29 cellular contexts compared by ENCODE assay signal in the genomic region with DNA sequence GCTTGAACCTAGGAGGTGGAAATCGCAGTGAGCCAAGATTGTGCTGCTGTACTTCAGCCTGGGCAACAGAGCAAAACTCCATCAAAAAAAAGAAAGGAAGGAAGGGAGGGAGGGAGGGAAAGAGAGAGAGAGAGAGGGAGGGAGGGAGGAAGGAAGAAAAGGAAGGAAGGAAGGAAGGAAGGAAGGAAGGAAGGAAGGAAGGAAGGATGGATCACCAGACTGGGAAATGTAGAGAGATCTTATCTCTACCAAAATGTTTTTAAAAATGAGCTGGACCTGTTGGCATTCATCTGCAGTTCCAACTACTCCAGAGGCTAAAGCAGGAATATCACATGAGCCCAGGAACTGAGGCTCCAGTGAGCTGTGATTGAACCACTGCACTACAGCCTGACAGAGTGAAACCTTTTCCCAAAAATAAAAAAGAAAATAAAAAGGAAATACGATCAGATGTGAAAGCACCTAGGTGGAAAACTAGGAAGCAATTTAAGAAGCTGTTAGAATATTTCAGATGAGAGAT.
"Had no signal": no experiment of that assay in that cellular context is flagged by ENCODE, and none has a peak within 500 bp of the region (broad histone marks: within the 10 kb centered on the region; RNA-seq: fewer than 3 reads in every experiment).

No MANE protein-coding gene starts in this region.

- H3K27me3 ChIP-seq: pancreas, sigmoid colon, spleen, testis, thyroid gland, transverse colon, upper lobe of left lung, vagina had no signal

- H3K4me1 ChIP-seq: left ventricle myocardium inferior, pancreas, prostate gland, sigmoid colon, spleen, testis, thyroid gland, transverse colon, upper lobe of left lung, vagina had no signal

- H3K9me3 ChIP-seq: left ventricle myocardium inferior, pancreas, prostate gland, sigmoid colon, spleen, testis, thyroid gland, transverse colon, upper lobe of left lung, vagina had no signal

- H3K36me3 ChIP-seq: left ventricle myocardium inferior, pancreas, prostate gland, sigmoid colon, spleen, thyroid gland, transverse colon, upper lobe of left lung, vagina had no signal

- H3K4me3 Mint-ChIP-seq: immature natural killer cell; mesothelial cell of epicardium; naive B cell; natural killer cell; stimulated activated memory B cell treated with anti-CD40 and anti-IgM and Interleukin-4, amounts not matched to agents 10 μg/mL and 1 μg/mL and 100 μg/mL, for 72 hours; stimulated activated naive CD8-positive, alpha-beta T cell treated with anti-CD3 and anti-CD28 coated beads, Interleukin-15, amount 100 ng/mL, for 72 hours had no signal

- H3K4me3 ChIP-seq: left ventricle myocardium inferior, lung, pancreas, prostate gland, sigmoid colon, spleen, testis, thyroid gland, transverse colon, upper lobe of left lung, vagina had no signal

- DNase-seq: hypothalamus; immature natural killer cell; kidney; left ventricle myocardium inferior; mesendoderm; naive B cell; natural killer cell; nucleus accumbens; pancreas; posterior cingulate gyrus; retina; right cardiac atrium; sigmoid colon; small intestine; spleen; stimulated activated CD4-positive, alpha-beta T cell treated with anti-CD3 and anti-CD28 coated beads, Interleukin-2, amount 100 ng/mL, for 48 hours; stimulated activated CD4-positive, alpha-beta T cell treated with anti-CD3 and anti-CD28 coated beads, Interleukin-4, amount 100 ng/mL, for 4 hours; stimulated activated CD8-positive, alpha-beta memory T cell treated with anti-CD3 and anti-CD28 coated beads, Interleukin-4, amount 100 ng/mL, for 48 hours; stimulated activated naive CD4-positive, alpha-beta T cell treated with Interleukin-2 at 50 U/mL for 16 hours; stimulated activated naive CD8-positive, alpha-beta T cell treated with anti-CD3 and anti-CD28 coated beads, Interleukin-15, amount 100 ng/mL, for 72 hours; testis; thyroid gland; transverse colon; upper lobe of left lung had no signal

- H3K27ac Mint-ChIP-seq: immature natural killer cell; mesothelial cell of epicardium; naive B cell; natural killer cell; stimulated activated memory B cell treated with anti-CD40 and anti-IgM and Interleukin-4, amounts not matched to agents 10 μg/mL and 1 μg/mL and 100 μg/mL, for 72 hours had no signal

- H3K27me3 Mint-ChIP-seq: naive B cell; stimulated activated memory B cell treated with anti-CD40 and anti-IgM and Interleukin-4, amounts not matched to agents 10 μg/mL and 1 μg/mL and 100 μg/mL, for 72 hours; stimulated activated naive CD8-positive, alpha-beta T cell treated with anti-CD3 and anti-CD28 coated beads, Interleukin-15, amount 100 ng/mL, for 72 hours had no signal

- ATAC-seq: pancreas; right cardiac atrium; stimulated activated memory B cell treated with anti-CD40 and anti-IgM and Interleukin-4, amounts not matched to agents 10 μg/mL and 1 μg/mL and 100 μg/mL, for 72 hours; stimulated activated naive CD8-positive, alpha-beta T cell treated with anti-CD3 and anti-CD28 coated beads, Interleukin-15, amount 100 ng/mL, for 72 hours had no signal

- H3K9me3 Mint-ChIP-seq: mesothelial cell of epicardium; stimulated activated memory B cell treated with anti-CD40 and anti-IgM and Interleukin-4, amounts not matched to agents 10 μg/mL and 1 μg/mL and 100 μg/mL, for 72 hours had no signal

- H3K36me3 Mint-ChIP-seq: mesothelial cell of epicardium; naive B cell; natural killer cell; stimulated activated memory B cell treated with anti-CD40 and anti-IgM and Interleukin-4, amounts not matched to agents 10 μg/mL and 1 μg/mL and 100 μg/mL, for 72 hours had no signal

- H3K27ac ChIP-seq: left ventricle myocardium inferior, pancreas, prostate gland, sigmoid colon, spleen, testis, thyroid gland, transverse colon, upper lobe of left lung, vagina had no signal

- H3K4me1 Mint-ChIP-seq: mesothelial cell of epicardium; naive B cell; stimulated activated memory B cell treated with anti-CD40 and anti-IgM and Interleukin-4, amounts not matched to agents 10 μg/mL and 1 μg/mL and 100 μg/mL, for 72 hours; stimulated activated naive CD8-positive, alpha-beta T cell treated with anti-CD3 and anti-CD28 coated beads, Interleukin-15, amount 100 ng/mL, for 72 hours had no signal
